1 cellular context compared by ENCODE assay signal in genomic region chr17:82475458-82475857, GRCh38.
TF ChIP-seq lines count a peak whose summit lies in the region.

No MANE protein-coding gene starts in this region.

TF ChIP-seq in K562, 482 proteins besides CTCF, POLR2A, EP300 and RAD21:
- TF ChIP-seq CEBPB (tag; IDR thresholded peaks at IDR 0.05) (peak; percentile 42; the same call in 1 of the 2 replicates), PBX2 (CRISPR knock-in tag; IDR thresholded peaks at IDR 0.05; ENCODE audit: low read depth) (peak; percentile 50; the same call in 1 of the 2 replicates), PBX2 (tag; conservative IDR thresholded peaks at IDR 0.05; ENCODE audit: low read depth) (peak; percentile 74), SNRNP70 (optimal IDR thresholded peaks at IDR 0.05; ENCODE audit: low read depth, low read length) (no peak), RCOR1 (IDR thresholded peaks at IDR 0.05; ENCODE audit: borderline replicate concordance in 1 of 2, low read depth in 2 of 2, low read length in 2 of 2) (peak in 1 of 2 experiments; percentile 59; a peak in 1 of 4 replicates), ATF1 (CRISPR knock-in tag; IDR thresholded peaks at IDR 0.05) (no peak), ATF1 (tag; IDR thresholded peaks at IDR 0.05) (0 out of 2 replicates have a peak, but pooled peaks have one; percentile 15), MEIS2 (IDR thresholded peaks at IDR 0.05; ENCODE audit: partially characterized antibody) (peak; percentile 74), STAT5A (IDR thresholded peaks at IDR 0.05; ENCODE audit: borderline replicate concordance, low read length) (0 out of 2 replicates have a peak, but pooled peaks have one; percentile 33), TBP (optimal IDR thresholded peaks at IDR 0.05; ENCODE audit: low read depth, low read length) (no peak), HDAC6 (IDR thresholded peaks at IDR 0.05; ENCODE audit: low read depth, low read length) (no peak), RERE (CRISPR knock-in tag; IDR thresholded peaks at IDR 0.05; ENCODE audit: borderline replicate concordance) (no peak), SOX6 (IDR thresholded peaks at IDR 0.05) (peak; percentile 76; the same call in 1 of the 2 replicates), HNRNPUL1 (IDR thresholded peaks at IDR 0.05; ENCODE audit: low read length) (no peak), NFIC (IDR thresholded peaks at IDR 0.05) (peak; percentile 80), PKNOX1 (IDR thresholded peaks at IDR 0.05) (peak; percentile 98), ZNF717 (CRISPR knock-in tag; IDR thresholded peaks at IDR 0.05) (no peak), ZBTB5 (IDR thresholded peaks at IDR 0.05) (no peak), CHCHD3 (CRISPR knock-in tag; IDR thresholded peaks at IDR 0.05) (no peak), ATF7 (IDR thresholded peaks at IDR 0.05) (peak; percentile 83), JUND (IDR thresholded peaks at IDR 0.05; ENCODE audit: borderline replicate concordance, low read depth, low read length) (peak; percentile 45; the same call in 1 of the 2 replicates), JUND (tag; IDR thresholded peaks at IDR 0.05; ENCODE audit: borderline replicate concordance, low read depth, low read length) (peak; percentile 47; the same call in 1 of the 3 replicates), TAF1 (IDR thresholded peaks at IDR 0.05; ENCODE audit: control insufficient read depth, extremely low read depth, insufficient read depth, low read length, severe bottlenecking) (no peak), ATF3 (IDR thresholded peaks at IDR 0.05) (peak; percentile 16; the same call in 1 of the 2 replicates), ATF3 (CRISPR knock-in tag; conservative IDR thresholded peaks at IDR 0.05) (no peak), ZNF324 (CRISPR knock-in tag; IDR thresholded peaks at IDR 0.05) (no peak), C11orf30 (IDR thresholded peaks at IDR 0.05; ENCODE audit: low read depth) (no peak)
